Comparison of ENCODE assay signal across 2 cellular contexts in the genomic region with DNA sequence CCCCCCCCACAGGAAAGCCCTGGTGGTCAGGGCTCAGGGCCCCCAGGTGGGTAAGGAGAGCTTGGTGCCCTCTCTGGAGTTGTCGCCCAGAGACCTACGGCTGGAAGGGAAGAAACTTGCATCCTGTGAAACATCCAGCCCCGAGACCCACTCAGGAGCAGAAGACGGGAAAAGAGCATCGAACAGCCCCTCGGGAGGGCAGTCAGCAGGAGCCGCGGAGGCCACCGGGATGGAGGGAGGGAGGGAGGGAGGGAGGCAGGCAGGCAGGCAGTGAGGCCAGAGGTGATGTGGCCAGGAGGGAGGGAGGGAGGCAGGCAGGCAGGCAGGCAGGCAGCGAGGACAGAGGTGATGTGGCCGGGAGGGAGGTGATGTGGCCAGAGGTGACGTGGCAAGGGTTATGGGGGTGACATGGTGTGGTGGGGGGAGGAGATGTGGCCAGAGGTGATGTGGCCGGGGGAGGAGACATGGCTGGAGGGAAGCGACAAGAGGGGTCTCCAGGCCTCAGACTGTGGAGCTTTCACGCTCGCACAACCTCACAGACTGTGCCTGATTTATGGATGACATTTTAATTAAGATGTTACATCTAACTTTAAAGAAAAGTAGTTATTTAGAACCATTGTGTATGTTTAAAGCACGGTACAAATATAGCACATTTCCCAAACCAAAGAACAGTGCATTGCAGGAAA.
TF ChIP-seq lines count a peak whose summit lies in the region.

No MANE protein-coding gene starts in this region.

TF ChIP-seq in SK-N-SH, 30 proteins besides CTCF, POLR2A, EP300 and RAD21 (continued from another document):
- no peak for TF ChIP-seq SIN3A (IDR thresholded peaks at IDR 0.05; ENCODE audit: borderline replicate concordance, low read depth, low read length)
- no peak for TF ChIP-seq SMC3 (IDR thresholded peaks at IDR 0.05; ENCODE audit: low read depth, low read length)
- TF ChIP-seq YY1 (IDR thresholded peaks at IDR 0.05; ENCODE audit: low read depth), result no peak
- TF ChIP-seq FOXJ3 (CRISPR knock-in tag; IDR thresholded peaks at IDR 0.05), result no peak
- no peak for TF ChIP-seq NFIC (IDR thresholded peaks at IDR 0.05; ENCODE audit: borderline replicate concordance)
- TF ChIP-seq RFX5 (IDR thresholded peaks at IDR 0.05; ENCODE audit: low read length), result no peak
- TF ChIP-seq TCF12 (IDR thresholded peaks at IDR 0.05), result no peak
- no peak for TF ChIP-seq FOXM1 (IDR thresholded peaks at IDR 0.05; ENCODE audit: low read depth)
- no peak for TF ChIP-seq ELF1 (IDR thresholded peaks at IDR 0.05)
- TF ChIP-seq GABPA (IDR thresholded peaks at IDR 0.05; ENCODE audit: low read depth), result no peak
- no peak for TF ChIP-seq CHD2 (IDR thresholded peaks at IDR 0.05; ENCODE audit: low read length, partially characterized antibody)
- TF ChIP-seq MEF2A (IDR thresholded peaks at IDR 0.05; ENCODE audit: borderline replicate concordance, low read depth), result no peak
- TF ChIP-seq FOSL2 (IDR thresholded peaks at IDR 0.05; ENCODE audit: borderline replicate concordance, low read depth), result no peak
- no peak for TF ChIP-seq TEAD4 (IDR thresholded peaks at IDR 0.05; ENCODE audit: borderline replicate concordance, insufficient read depth)

TF ChIP-seq in SK-N-SH treated with all-trans-retinoic acid at 6 μM for 48 hours, 23 proteins besides CTCF, POLR2A, EP300 and RAD21 (continued from another document):
- TF ChIP-seq RARB (CRISPR knock-in tag; IDR thresholded peaks at IDR 0.05), result no peak
- no peak for TF ChIP-seq TSHZ2 (CRISPR knock-in tag; IDR thresholded peaks at IDR 0.05)
- TF ChIP-seq ZNF565 (CRISPR knock-in tag; conservative IDR thresholded peaks at IDR 0.05; ENCODE audit: low read depth), result no peak
- no peak for TF ChIP-seq OSR1 (CRISPR knock-in tag; IDR thresholded peaks at IDR 0.05)
- TF ChIP-seq, protein P1, sequence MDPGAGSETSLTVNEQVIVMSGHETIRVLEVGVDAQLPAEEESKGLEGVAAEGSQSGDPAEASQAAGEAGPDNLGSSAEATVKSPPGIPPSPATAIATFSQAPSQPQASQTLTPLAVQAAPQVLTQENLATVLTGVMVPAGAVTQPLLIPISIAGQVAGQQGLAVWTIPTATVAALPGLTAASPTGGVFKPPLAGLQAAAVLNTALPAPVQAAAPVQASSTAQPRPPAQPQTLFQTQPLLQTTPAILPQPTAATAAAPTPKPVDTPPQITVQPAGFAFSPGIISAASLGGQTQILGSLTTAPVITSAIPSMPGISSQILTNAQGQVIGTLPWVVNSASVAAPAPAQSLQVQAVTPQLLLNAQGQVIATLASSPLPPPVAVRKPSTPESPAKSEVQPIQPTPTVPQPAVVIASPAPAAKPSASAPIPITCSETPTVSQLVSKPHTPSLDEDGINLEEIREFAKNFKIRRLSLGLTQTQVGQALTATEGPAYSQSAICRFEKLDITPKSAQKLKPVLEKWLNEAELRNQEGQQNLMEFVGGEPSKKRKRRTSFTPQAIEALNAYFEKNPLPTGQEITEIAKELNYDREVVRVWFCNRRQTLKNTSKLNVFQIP (CRISPR knock-in tag; IDR thresholded peaks at IDR 0.05; ENCODE audit: borderline replicate concordance, low read depth), result no peak
- TF ChIP-seq ZC3H10 (CRISPR knock-in tag; IDR thresholded peaks at IDR 0.05), result no peak
- no peak for TF ChIP-seq ESRRG (CRISPR knock-in tag; IDR thresholded peaks at IDR 0.05)
- no peak for TF ChIP-seq ISL1 (CRISPR knock-in tag; IDR thresholded peaks at IDR 0.05)
- TF ChIP-seq SNAI2 (CRISPR knock-in tag; IDR thresholded peaks at IDR 0.05), result no peak
- TF ChIP-seq PATZ1 (CRISPR knock-in tag; IDR thresholded peaks at IDR 0.05; ENCODE audit: borderline replicate concordance), result no peak
TF ChIP-seq in SK-N-SH treated with all-trans-retinoic acid at 6 μM for 48 hours: peak in this region for 0.
